ENCODE assay signal across 1 cellular context in genomic region chr6:17599885-17600526, GRCh38.
TF ChIP-seq lines count a peak whose summit lies in the region.

FAM8A1 (plus strand) TSS chr6:17600302; CDS start chr6:17600410, 108 bp downstream.

TF ChIP-seq in K562, 482 proteins besides CTCF, POLR2A, EP300 and RAD21 (continued from another document and continues in another):
- TF ChIP-seq SPI1 (IDR thresholded peaks at IDR 0.05; ENCODE audit: borderline replicate concordance, low read depth, low read length) (peak; percentile 45; the same call in 1 of the 2 replicates), ZNF695 (CRISPR knock-in tag; IDR thresholded peaks at IDR 0.05) (no peak), HDGF (IDR thresholded peaks at IDR 0.05) (no peak), CREB3 (tag; conservative IDR thresholded peaks at IDR 0.05; ENCODE audit: low read depth) (no peak), HMGN3 (IDR thresholded peaks at IDR 0.05; ENCODE audit: borderline replicate concordance, extremely low read depth, insufficient read length, low read depth, low read length) (peak; percentile 88), ZNF280B (CRISPR knock-in tag; IDR thresholded peaks at IDR 0.05) (no peak), SMARCE1 (IDR thresholded peaks at IDR 0.05) (peak; percentile 18; the same call in 1 of the 2 replicates), ZNF76 (CRISPR knock-in tag; IDR thresholded peaks at IDR 0.05; ENCODE audit: borderline replicate concordance) (no peak), ZNF354B (CRISPR knock-in tag; IDR thresholded peaks at IDR 0.05) (no peak), CBX2 (IDR thresholded peaks at IDR 0.05; ENCODE audit: insufficient read depth, low read length, poor library complexity, severe bottlenecking) (no peak), ZNF184 (CRISPR knock-in tag; IDR thresholded peaks at IDR 0.05) (no peak), E2F6 (IDR thresholded peaks at IDR 0.05; ENCODE audit: borderline replicate concordance in 1 of 2, extremely low read depth in 1 of 2, insufficient read depth in 1 of 2, insufficient read length in 1 of 2, low read depth in 1 of 2, low read length in 1 of 2, poor library complexity in 1 of 2, severe bottlenecking in 1 of 2) (peak in 1 of 2 experiments; percentile 38), ESRRB (CRISPR knock-in tag; IDR thresholded peaks at IDR 0.05; ENCODE audit: borderline replicate concordance) (no peak), HDAC3 (IDR thresholded peaks at IDR 0.05; ENCODE audit: borderline replicate concordance, partially characterized antibody) (no peak), TAF9B (IDR thresholded peaks at IDR 0.05; ENCODE audit: partially characterized antibody) (no peak), RHOXF2B (CRISPR knock-in tag; conservative IDR thresholded peaks at IDR 0.05) (no peak), HNRNPUL1 (IDR thresholded peaks at IDR 0.05; ENCODE audit: low read length) (no peak), CSDE1 (IDR thresholded peaks at IDR 0.05) (no peak), ZNF347 (CRISPR knock-in tag; IDR thresholded peaks at IDR 0.05; ENCODE audit: low read depth) (no peak), SRF (CRISPR knock-in tag; IDR thresholded peaks at IDR 0.05) (peak in 1 of 2 experiments; percentile 64; a peak in 2 of 4 replicates), RBM22 (IDR thresholded peaks at IDR 0.05; ENCODE audit: low read depth, low read length, poor library complexity, severe bottlenecking) (peak; percentile 4), FOXM1 (IDR thresholded peaks at IDR 0.05; ENCODE audit: low read depth) (no peak; the same call in 1 of the 2 replicates), FOXM1 (CRISPR knock-in tag; IDR thresholded peaks at IDR 0.05; ENCODE audit: low read depth) (no peak), ELK3 (CRISPR knock-in tag; IDR thresholded peaks at IDR 0.05) (no peak), THAP7 (CRISPR knock-in tag; IDR thresholded peaks at IDR 0.05) (0 out of 2 replicates have a peak, but pooled peaks have one; percentile 30), MXD1 (CRISPR knock-in tag; IDR thresholded peaks at IDR 0.05; ENCODE audit: borderline replicate concordance, poor library complexity, severe bottlenecking) (no peak), THAP12 (CRISPR knock-in tag; IDR thresholded peaks at IDR 0.05) (no peak), U2AF2 (optimal IDR thresholded peaks at IDR 0.05; ENCODE audit: low read depth, low read length) (no peak), ZNF740 (CRISPR knock-in tag; IDR thresholded peaks at IDR 0.05) (peak; percentile 80), ZNF740 (tag; IDR thresholded peaks at IDR 0.05) (no peak), IFI16 (CRISPR knock-in tag; IDR thresholded peaks at IDR 0.05) (no peak), ZMIZ1 (IDR thresholded peaks at IDR 0.05; ENCODE audit: low read depth in 2 of 2, low read length in 2 of 2) (peak in 1 of 2 experiments; percentile 71; a peak in 1 of 4 replicates), DLX4 (CRISPR knock-in tag; IDR thresholded peaks at IDR 0.05) (no peak), GATA2 (CRISPR knock-in tag; IDR thresholded peaks at IDR 0.05) (no peak), SMC3 (conservative IDR thresholded peaks at IDR 0.05; ENCODE audit: insufficient read depth, low read depth, low read length) (no peak; the same call in 1 of the 2 replicates), BMI1 (IDR thresholded peaks at IDR 0.05; ENCODE audit: low read length) (no peak), NCOA2 (IDR thresholded peaks at IDR 0.05; ENCODE audit: partially characterized antibody in 2 of 2) (no peak), ARHGAP35 (IDR thresholded peaks at IDR 0.05; ENCODE audit: partially characterized antibody) (no peak), ZNF764 (CRISPR knock-in tag; IDR thresholded peaks at IDR 0.05; ENCODE audit: low read depth) (no peak), TAF7 (tag; IDR thresholded peaks at IDR 0.05) (0 out of 2 replicates have a peak, but pooled peaks have one; percentile 22), CHD1 (IDR thresholded peaks at IDR 0.05; ENCODE audit: low read length) (no peak), KHSRP (IDR thresholded peaks at IDR 0.05) (no peak), PREB (CRISPR knock-in tag; IDR thresholded peaks at IDR 0.05) (peak; percentile 52; the same call in 1 of the 2 replicates), SETDB1 (IDR thresholded peaks at IDR 0.05; ENCODE audit: low read length) (no peak), USF1 (CRISPR knock-in tag; IDR thresholded peaks at IDR 0.05) (no peak), ZNF41 (CRISPR knock-in tag; conservative IDR thresholded peaks at IDR 0.05) (no peak), SMAD2 (IDR thresholded peaks at IDR 0.05; ENCODE audit: low read depth, low read length) (no peak), ZNF146 (CRISPR knock-in tag; IDR thresholded peaks at IDR 0.05; ENCODE audit: unreplicated experiment) (no peak), ILK (tag; IDR thresholded peaks at IDR 0.05; ENCODE audit: borderline replicate concordance, low read depth) (no peak), STAG1 (CRISPR knock-in tag; IDR thresholded peaks at IDR 0.05; ENCODE audit: borderline replicate concordance) (no peak), TRIM28 (IDR thresholded peaks at IDR 0.05) (peak; percentile 33; the same call in 1 of the 2 replicates)
